Comparison of ENCODE assay signal across 8 cellular contexts in the genomic region with DNA sequence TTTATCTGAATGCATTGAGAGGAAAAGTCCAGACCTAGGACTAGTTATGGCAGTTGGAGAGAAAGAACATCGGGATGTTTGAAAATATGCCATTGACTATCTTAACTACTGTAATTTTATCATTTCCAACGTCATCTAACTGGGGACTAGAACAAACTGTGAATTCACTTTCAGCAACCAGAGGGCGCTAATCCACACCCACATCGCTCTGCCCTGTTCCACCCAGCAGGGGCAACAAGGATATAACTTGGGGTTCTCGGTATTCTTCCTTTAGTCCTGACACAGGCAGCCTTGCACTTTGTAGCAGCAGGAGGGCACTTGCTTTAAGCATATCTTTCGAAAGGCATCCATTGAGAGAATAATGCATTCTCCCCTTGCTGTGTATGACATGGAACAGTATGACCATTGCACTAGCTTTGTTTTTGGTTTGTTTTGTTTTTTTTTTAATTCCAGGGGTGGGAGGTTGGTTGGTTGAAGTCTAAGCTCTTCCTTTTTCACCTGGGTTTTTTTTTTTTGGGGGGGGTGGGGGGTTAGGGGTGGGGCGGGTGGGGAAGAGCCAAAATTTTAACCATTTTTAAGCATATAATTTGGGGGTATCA. TPM values are rescaled to one million over a fixed set of nuclear protein-coding genes. Genes with fewer than 3 reads are reported as not detected.
A peak's percentile ranks its signal among the peaks of the same experiment; 100 is the strongest.
DNase-seq lines count a peak whose midpoint lies in the region; ATAC-seq and TF ChIP-seq lines count a peak whose summit lies in the region.

No MANE protein-coding gene starts in this region.

- no peaks in the 10 kb centered on the region for H3K9me3 ChIP-seq in endodermal cell (ENCODE audit: control insufficient read depth, low read length)

- no peak overlapping the region for H3K9ac ChIP-seq in endodermal cell (ENCODE audit: extremely low read depth, low read length, poor library complexity, severe bottlenecking)

- H3K36me3 Mint-ChIP-seq in endodermal cell (ENCODE audit: low read depth) (peaks cover 42% of the 10 kb centered on the region), naive B cell (peaks cover 0 to 10% of the 10 kb centered on the region in 2 donors)

- peaks cover 77% of the 10 kb centered on the region for H3K36me3 ChIP-seq in endodermal cell (ENCODE audit: control insufficient read depth, insufficient read depth, low read length)

- H3K9me3 Mint-ChIP-seq in endodermal cell (no peaks in the 10 kb centered on the region), naive B cell (no peaks in the 10 kb centered on the region)

- peak; percentile 97 for TF ChIP-seq CTCF in endodermal cell (conservative IDR thresholded peaks at IDR 0.05)

- H3K27ac Mint-ChIP-seq in endodermal cell, result peak overlapping the region; percentile 64
- H3K27ac Mint-ChIP-seq in naive B cell, result peak overlapping the region in 5 of 6 donors; percentile 11 to 83 (median 42)

- peak; percentile 78 for DNase-seq in AG08396 (ENCODE audit: low spot score)
- DNase-seq in NOMO-1 (lab: John Stamatoyannopoulos, UW; ENCODE audit: unreplicated experiment in 2 of 2), result peak; percentile 70 to 71
- peak; percentile 28 to 32 for DNase-seq in activated CD8-positive, alpha-beta memory T cell treated with anti-CD3 and anti-CD28 coated beads for 1 hour (ENCODE audit: extremely low read depth in 1 of 2, low read depth in 1 of 2)
- peak; percentile 87 for DNase-seq in endodermal cell
- DNase-seq in naive B cell, result peak; percentile 67
- peak; percentile 58 for DNase-seq in stimulated activated naive CD8-positive, alpha-beta T cell treated with anti-CD3 and anti-CD28 coated beads, Interleukin-15, Interleukin-2, amounts not matched to agents 100 U/mL and 50 U/mL, for 24 hours

- no peak overlapping the region for H3K4me3 ChIP-seq in endodermal cell (ENCODE audit: low read length)

- no peak overlapping the region for H3K27ac ChIP-seq in endodermal cell (ENCODE audit: low read depth, low read length)

- H3K4me1 Mint-ChIP-seq in endodermal cell (no peaks in the 10 kb centered on the region), naive B cell (peaks cover 0 to 24% (median 20%) of the 10 kb centered on the region in 3 donors)

- 14 to 34% methylated on average over 3 to 6 of the region's 7 CpGs for WGBS in endodermal cell (ENCODE audit: insufficient coverage in 1 of 2, insufficient read length in 1 of 2), 2 experiments

- H3K4me3 Mint-ChIP-seq in endodermal cell (no peak overlapping the region), naive B cell (peak overlapping the region in 2 of 8 donors; percentile 5 to 32)

- no peaks in the 10 kb centered on the region for H3K4me1 ChIP-seq in endodermal cell (ENCODE audit: control insufficient read depth, insufficient read depth, low read length)

- H3K27me3 ChIP-seq in endodermal cell (ENCODE audit: control insufficient read depth, insufficient read depth, low read length, poor library complexity, severe bottlenecking), result no peaks in the 10 kb centered on the region

- H3K27me3 Mint-ChIP-seq in endodermal cell (ENCODE audit: insufficient read depth), result no peaks in the 10 kb centered on the region
- H3K27me3 Mint-ChIP-seq in naive B cell, result no peaks in the 10 kb centered on the region

- peak; percentile 91 for ATAC-seq in GM18867 (IDR thresholded peaks at IDR 0.05; ENCODE audit: unreplicated experiment)
- peak; percentile 63 for ATAC-seq in HG03442 (IDR thresholded peaks at IDR 0.05; ENCODE audit: unreplicated experiment)
- peak; percentile 95 to 96 for ATAC-seq in naive B cell (ENCODE audit: low read depth in 2 of 2)
- peak; percentile 66 for ATAC-seq in stimulated activated naive CD8-positive, alpha-beta T cell treated with anti-CD3 and anti-CD28 coated beads, Interleukin-15, Interleukin-2, amounts not matched to agents 100 U/mL and 50 U/mL, for 24 hours

RNA-seq across cellular contexts. Expression of gene SIAH1, which starts 31.5 kb away (rescaled TPM):
- 10 to 100 TPM; 32.8 to 37.5 TPM for total RNA-seq in endodermal cell
- 49.0 TPM for polyA plus RNA-seq in endodermal cell (2013, experiment 1 of 2)
- 44.0 TPM for polyA plus RNA-seq in endodermal cell (2013, experiment 2 of 2)
- polyA plus RNA-seq in naive B cell (ENCODE audit: low read depth in 6 of 6), result 10 to 100 TPM; 17.2 to 31.9 (median 24.0) TPM

Comparison
In these comparisons a context has a peak if more than half of its experiments do, and no peak if none do; other contexts are left out.
1. DNase-seq: peak in every context shown above with its lines; median percentile 87 in endodermal cell; 78 in AG08396; 70 in NOMO-1; 67 in naive B cell; 58 in stimulated activated naive CD8-positive, alpha-beta T cell treated with anti-CD3 and anti-CD28 coated beads, Interleukin-15, Interleukin-2, amounts not matched to agents 100 U/mL and 50 U/mL, for 24 hours; 30 in activated CD8-positive, alpha-beta memory T cell treated with anti-CD3 and anti-CD28 coated beads for 1 hour.